In genomic region chr18:10162340-10162739, GRCh38 we compare ENCODE assay signal across 9 cellular contexts.
"Had no signal": no experiment of that assay in that cellular context is flagged by ENCODE, and none has a peak within 500 bp of the region (broad histone marks: within the 10 kb centered on the region; RNA-seq: fewer than 3 reads in every experiment).

No MANE protein-coding gene starts in this region.

- H3K4me3 Mint-ChIP-seq: GM23338, H9, HFFc6 had no signal

- DNase-seq: GM23248, GOT3, H7, H9, HCEC 1CT, HFFc6 had no signal

- H3K9me3 ChIP-seq: HAP-1 had no signal

- H3K9ac ChIP-seq: GM23248 had no signal

- H3K9me3 Mint-ChIP-seq: GM23338, HFFc6 had no signal

- H3K4me2 ChIP-seq: GM23338 had no signal

- H3K27ac Mint-ChIP-seq: GM23338, H9, HFFc6 had no signal

- H3K36me3 ChIP-seq: HAP-1 had no signal

- H3K27ac ChIP-seq: GM23248 had no signal

- H3K4me3 ChIP-seq: GM23248, GM23338, HAP-1 had no signal

- ATAC-seq: GM23338, HCT116 had no signal

- H3K4me1 ChIP-seq: HAP-1 had no signal

- H2AFZ ChIP-seq: GM23248, GM23338 had no signal
